10 cellular contexts compared by ENCODE assay signal in the genomic region with DNA sequence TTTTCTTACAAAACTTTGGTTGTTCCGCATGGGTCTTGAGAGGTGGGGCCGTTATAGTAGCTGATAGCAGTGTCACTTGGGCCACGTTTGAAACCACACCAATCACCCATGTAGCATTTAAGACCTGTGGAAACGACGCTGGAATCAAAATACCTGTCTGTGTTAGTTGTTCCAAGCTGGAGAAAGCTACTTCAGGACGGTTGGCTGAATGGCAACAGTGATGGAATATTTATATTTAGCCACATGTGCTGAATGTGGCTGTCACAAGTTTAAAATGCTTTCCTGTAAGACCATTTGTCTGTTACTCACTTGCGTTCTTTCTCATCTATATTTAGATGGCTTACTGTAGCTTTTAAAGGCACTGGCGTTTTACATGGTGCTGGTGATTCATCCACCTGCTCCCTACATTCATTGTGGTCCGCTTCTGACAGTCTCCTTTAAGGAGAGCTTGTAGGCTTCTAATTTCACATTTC. TPM values are rescaled to one million over a fixed set of nuclear protein-coding genes. Genes with fewer than 3 reads are reported as not detected.
DNase-seq lines count a peak whose midpoint lies in the region; ATAC-seq, FAIRE-seq and TF ChIP-seq lines count a peak whose summit lies in the region.
"Had no signal": no experiment of that assay in that cellular context is flagged by ENCODE, and none has a peak within 500 bp of the region (broad histone marks: within the 10 kb centered on the region; RNA-seq: fewer than 3 reads in every experiment).

No MANE protein-coding gene starts in this region.

- H3K4me2 ChIP-seq in HepG2 (ENCODE audit: low read depth, low read length): no peak overlapping the region
- H3K4me2 ChIP-seq: BLaER1 had no signal

- no peaks in the 10 kb centered on the region for H4K20me1 ChIP-seq in HepG2 (ENCODE audit: insufficient read depth, low read length)
- H4K20me1 ChIP-seq: BLaER1 had no signal

- peak; percentile 30 for DNase-seq in SIG-M5 treated with dmso at 0.1 percent for 504 hours (lab: John Stamatoyannopoulos, UW; ENCODE audit: unreplicated experiment)
- no peak for DNase-seq in SIG-M5 (lab: John Stamatoyannopoulos, UW)
- peak; percentile 46 for DNase-seq in astrocyte of the hippocampus (ENCODE audit: low read depth, low spot score)
- no peak for DNase-seq in left ventricle myocardium inferior
- peak; percentile 17 for DNase-seq in thoracic aorta (ENCODE audit: low spot score)
- DNase-seq in HepG2 (ENCODE audit: low spot score): no peak
- no peak for DNase-seq in HAP-1 (ENCODE audit: low spot score in 2 of 2)
- DNase-seq: activated CD4-positive, alpha-beta T cell treated with anti-CD3 and anti-CD28 coated beads for 4 hours had no signal

- ATAC-seq in thoracic aorta (ENCODE audit: insufficient number of reproducible peaks, low FRiP score, low read depth): peak; percentile 81
- ATAC-seq in HepG2: no peak
- ATAC-seq in HG03139 (IDR thresholded peaks at IDR 0.05; ENCODE audit: unreplicated experiment): no peak

- no peak for TF ChIP-seq RAD21 in HepG2 (CRISPR knock-in tag; IDR thresholded peaks at IDR 0.05)

- TF ChIP-seq POLR2A in HepG2 (IDR thresholded peaks at IDR 0.05; ENCODE audit: insufficient read depth in 1 of 2, low read depth in 2 of 2, low read length in 2 of 2): no peak

- no peak overlapping the region for H3K9ac ChIP-seq in HepG2 (ENCODE audit: insufficient read depth, low read depth, low read length)
- H3K9ac ChIP-seq: BLaER1 had no signal

- in situ Hi-C loops in HepG2 (cut with HindIII; ENCODE audit: extremely low pct_ligation_motif_present, low pct_unique_long_range_greater_than_20kb) (no loop called here), HAP-1 (cut with MboI; ENCODE audit: low sequenced_read_pairs) (no loop called here)

- BruUV-seq in HepG2 (replicated peaks; lab: Mats Ljungman, UMichigan): no TSS peak

- H3K4me3 ChIP-seq in left ventricle myocardium inferior: peak overlapping the region; percentile 78
- peak overlapping the region; percentile 85 for H3K4me3 ChIP-seq in thoracic aorta
- no peak overlapping the region for H3K4me3 ChIP-seq in HepG2 (replicated peaks in 1 of 3; ENCODE audit: insufficient read depth in 1 of 3, low read depth in 2 of 3, low read length in 3 of 3)
- no peak overlapping the region for H3K4me3 ChIP-seq in HAP-1
- H3K4me3 ChIP-seq: BLaER1 had no signal

- FAIRE-seq in HepG2 (lab: Jason Lieb, UNC): no peak

- no peak overlapping the region for H2AFZ ChIP-seq in HepG2 (ENCODE audit: low read length)

- TF ChIP-seq CTCF in left ventricle myocardium inferior (IDR thresholded peaks at IDR 0.05; ENCODE audit: borderline replicate concordance): no peak
- TF ChIP-seq CTCF in thoracic aorta (IDR thresholded peaks at IDR 0.05): no peak
- no peak for TF ChIP-seq CTCF in HepG2 (CRISPR knock-in tag; IDR thresholded peaks at IDR 0.05)

- CTCF ChIA-PET in HepG2 (lab: Yijun Ruan, JAX; ENCODE audit: low intra/inter-chr PET ratio, low total read pairs): no interaction called here

- H3K27ac ChIP-seq in left ventricle myocardium inferior (replicated peaks): peak overlapping the region; percentile 83
- peak overlapping the region; percentile 55 to 82 for H3K27ac ChIP-seq in thoracic aorta
- no peak overlapping the region for H3K27ac ChIP-seq in HepG2 (ENCODE audit: extremely low read length, insufficient read depth, low read length)
- H3K27ac ChIP-seq: BLaER1 had no signal

- no peaks in the 10 kb centered on the region for H3K9me3 ChIP-seq in left ventricle myocardium inferior (replicated peaks)
- H3K9me3 ChIP-seq in thoracic aorta: no peaks in the 10 kb centered on the region
- H3K9me3 ChIP-seq in HepG2 (ENCODE audit: low read length): no peaks in the 10 kb centered on the region
- H3K9me3 ChIP-seq in HAP-1: no peaks in the 10 kb centered on the region
- H3K9me3 ChIP-seq: BLaER1 had no signal

- H3K36me3 ChIP-seq in left ventricle myocardium inferior (peaks cover 5% of the 10 kb centered on the region), thoracic aorta (no peaks in the 10 kb centered on the region), HepG2 (replicated peaks in 1 of 2; ENCODE audit: control insufficient read depth in 1 of 2, insufficient read depth in 2 of 2, low read length in 2 of 2) (no peaks in the 10 kb centered on the region), HAP-1 (replicated peaks) (no peaks in the 10 kb centered on the region)
- H3K36me3 ChIP-seq: BLaER1 had no signal

- intact Hi-C loops in left ventricle myocardium inferior (cut with micrococcal nuclease) (no loop called here), HepG2 (cut with micrococcal nuclease; ENCODE audit: unreplicated experiment) (no loop called here)

- TF ChIP-seq EP300 in HepG2 (IDR thresholded peaks at IDR 0.05; ENCODE audit: low read depth in 2 of 2, low read length in 2 of 2) (no peak), HepG2 (CRISPR knock-in tag; IDR thresholded peaks at IDR 0.05; ENCODE audit: borderline replicate concordance) (no peak)

- H3K4me1 ChIP-seq in left ventricle myocardium inferior (peaks cover 37% of the 10 kb centered on the region), thoracic aorta (ENCODE audit: control insufficient read depth in 1 of 2, low read depth in 2 of 2) (peaks cover 3 to 30% of the 10 kb centered on the region in 2 donors), HepG2 (ENCODE audit: insufficient read depth, low read length) (no peaks in the 10 kb centered on the region), HAP-1 (no peaks in the 10 kb centered on the region)
- H3K4me1 ChIP-seq: BLaER1 had no signal

- POLR2A ChIA-PET in HepG2 (lab: Yijun Ruan, JAX): no interaction called here

- H3K27me3 ChIP-seq in left ventricle myocardium inferior (ENCODE audit: low read depth) (no peaks in the 10 kb centered on the region), thoracic aorta (replicated peaks; ENCODE audit: insufficient read depth) (no peaks in the 10 kb centered on the region), HepG2 (ENCODE audit: control insufficient read depth in 1 of 2, insufficient read depth in 2 of 2, low read length in 2 of 2) (peaks cover 0 to 16% of the 10 kb centered on the region in 2 experiments; a peak in 2 of 5 replicates), HAP-1 (ENCODE audit: low read depth) (no peaks in the 10 kb centered on the region)

- H3K79me2 ChIP-seq in HepG2 (ENCODE audit: insufficient read depth, low read length): no peaks in the 10 kb centered on the region

- 53% methylated on average over 9 of the region's 9 CpGs for WGBS in HepG2 (ENCODE audit: low lambda C conversion rate)

RNA-seq across cellular contexts. Expression of gene DNAJA4, which starts 1.4 kb away (rescaled TPM):
- total RNA-seq in left ventricle myocardium inferior: 115 TPM
- total RNA-seq in thoracic aorta: 10 to 100 TPM; 27.2 to 28.9 TPM
- not detected in 2 replicates for total RNA-seq in HepG2 (2016; rRNA removed; fragmentation: Illumina TruSeq; extraction: Trizol)
- total RNA-seq in HepG2 (2016; cell fraction: cytosol; rRNA removed; fragmentation: Illumina TruSeq; extraction: Trizol; ENCODE audit: low read depth): not detected in 2 replicates
- total RNA-seq in HepG2 (2016; cell fraction: insoluble cytoplasmic fraction; rRNA removed; fragmentation: Illumina TruSeq; extraction: Trizol): not detected in 2 replicates
- total RNA-seq in HepG2 (2016; cell fraction: membrane; rRNA removed; fragmentation: Illumina TruSeq; extraction: Trizol): not detected in 2 replicates
- total RNA-seq in HepG2 (2016; cell fraction: nucleus; rRNA removed; fragmentation: Illumina TruSeq; extraction: Trizol): not detected in 2 replicates
- polyA plus RNA-seq in HepG2 (2011; rRNA removed): not detected in 2 replicates
- polyA plus RNA-seq in HepG2 (2011; cell fraction: cytosol; rRNA removed): not detected in 2 replicates
- not detected in 2 replicates for polyA plus RNA-seq in HepG2 (2011; cell fraction: nucleus; rRNA removed)
- 0.56 and 0.99 TPM in 2 replicates for polyA plus RNA-seq in HepG2 (2012)
- not detected in 2 replicates for polyA plus RNA-seq in HepG2 (2016; cell fraction: cytosol; fragmentation: Illumina TruSeq; extraction: Trizol; ENCODE audit: low read depth)
- polyA plus RNA-seq in HepG2 (2016; cell fraction: insoluble cytoplasmic fraction; fragmentation: Illumina TruSeq; extraction: Trizol; ENCODE audit: low read depth): not detected in 2 replicates
- polyA plus RNA-seq in HepG2 (2016; cell fraction: membrane; fragmentation: Illumina TruSeq; extraction: Trizol; ENCODE audit: low read depth): not detected in 2 replicates
- polyA plus RNA-seq in HepG2 (2016; cell fraction: nucleus; fragmentation: Illumina TruSeq; extraction: Trizol; ENCODE audit: insufficient read depth, low read depth): not detected in 2 replicates
- 73.6 TPM in 1 of 2 replicates, not detected in the other for polyA minus RNA-seq in HepG2 (2011; rRNA and poly(A)+ RNA removed; ENCODE audit: low replicate concordance)
- polyA minus RNA-seq in HepG2 (2011; cell fraction: cytosol; rRNA and poly(A)+ RNA removed): 0.49 and 1.8 TPM in 2 replicates
- 0.52 and 0.62 TPM in 2 replicates for polyA minus RNA-seq in HepG2 (2011; cell fraction: nucleus; rRNA and poly(A)+ RNA removed)

RNA-seq across cellular contexts. Expression of gene ACSBG1, which starts 31.4 kb away (rescaled TPM):
- 0.25 TPM for total RNA-seq in left ventricle myocardium inferior
- total RNA-seq in thoracic aorta: not detected
- 0.35 and 0.97 TPM in 2 replicates for total RNA-seq in HepG2 (2016; rRNA removed; fragmentation: Illumina TruSeq; extraction: Trizol)
- not detected in 2 replicates for total RNA-seq in HepG2 (2016; cell fraction: cytosol; rRNA removed; fragmentation: Illumina TruSeq; extraction: Trizol; ENCODE audit: low read depth)
- 0.56 and 0.76 TPM in 2 replicates for total RNA-seq in HepG2 (2016; cell fraction: insoluble cytoplasmic fraction; rRNA removed; fragmentation: Illumina TruSeq; extraction: Trizol)
- 0.14 and 0.40 TPM in 2 replicates for total RNA-seq in HepG2 (2016; cell fraction: membrane; rRNA removed; fragmentation: Illumina TruSeq; extraction: Trizol)
- 0.31 and 0.84 TPM in 2 replicates for total RNA-seq in HepG2 (2016; cell fraction: nucleus; rRNA removed; fragmentation: Illumina TruSeq; extraction: Trizol)
- 0.71 and 0.81 TPM in 2 replicates for polyA plus RNA-seq in HepG2 (2011; rRNA removed)
- polyA plus RNA-seq in HepG2 (2011; cell fraction: cytosol; rRNA removed): 0.45 and 1.1 TPM in 2 replicates
- 2.1 and 2.6 TPM in 2 replicates for polyA plus RNA-seq in HepG2 (2011; cell fraction: nucleus; rRNA removed)
- 0.74 and 0.77 TPM in 2 replicates for polyA plus RNA-seq in HepG2 (2012)
- 0.10 and 0.26 TPM in 2 replicates for polyA plus RNA-seq in HepG2 (2016; cell fraction: cytosol; fragmentation: Illumina TruSeq; extraction: Trizol; ENCODE audit: low read depth)
- polyA plus RNA-seq in HepG2 (2016; cell fraction: insoluble cytoplasmic fraction; fragmentation: Illumina TruSeq; extraction: Trizol; ENCODE audit: low read depth): 0.36 and 0.49 TPM in 2 replicates
- 0.10 and 0.29 TPM in 2 replicates for polyA plus RNA-seq in HepG2 (2016; cell fraction: membrane; fragmentation: Illumina TruSeq; extraction: Trizol; ENCODE audit: low read depth)
- polyA plus RNA-seq in HepG2 (2016; cell fraction: nucleus; fragmentation: Illumina TruSeq; extraction: Trizol; ENCODE audit: insufficient read depth, low read depth): 1.1 and 1.2 TPM in 2 replicates
- polyA minus RNA-seq in HepG2 (2011; rRNA and poly(A)+ RNA removed; ENCODE audit: low replicate concordance): 3.6 and 4.7 TPM in 2 replicates
- polyA minus RNA-seq in HepG2 (2011; cell fraction: cytosol; rRNA and poly(A)+ RNA removed): 1.6 and 1.8 TPM in 2 replicates
- 1.3 and 1.6 TPM in 2 replicates for polyA minus RNA-seq in HepG2 (2011; cell fraction: nucleus; rRNA and poly(A)+ RNA removed)

RNA-seq across cellular contexts. Expression of gene SKIC8, which starts 33.6 kb away (rescaled TPM):
- total RNA-seq in left ventricle myocardium inferior (24.6 TPM), thoracic aorta (10 to 100 TPM; 41.6 to 74.2 TPM), HepG2 (2016; rRNA removed; fragmentation: Illumina TruSeq; extraction: Trizol) (69.5 and 98.2 TPM in 2 replicates)
- 25.7 and 28.8 TPM in 2 replicates for total RNA-seq in HepG2 (2016; cell fraction: cytosol; rRNA removed; fragmentation: Illumina TruSeq; extraction: Trizol; ENCODE audit: low read depth)
- total RNA-seq in HepG2 (2016; cell fraction: insoluble cytoplasmic fraction; rRNA removed; fragmentation: Illumina TruSeq; extraction: Trizol): 75.6 and 98.4 TPM in 2 replicates
- total RNA-seq in HepG2 (2016; cell fraction: membrane; rRNA removed; fragmentation: Illumina TruSeq; extraction: Trizol): 27.4 and 33.5 TPM in 2 replicates
- 34.6 and 44.7 TPM in 2 replicates for total RNA-seq in HepG2 (2016; cell fraction: nucleus; rRNA removed; fragmentation: Illumina TruSeq; extraction: Trizol)
- polyA plus RNA-seq in HepG2 (2011; rRNA removed): 56.5 and 70.6 TPM in 2 replicates
- 63.7 and 75.5 TPM in 2 replicates for polyA plus RNA-seq in HepG2 (2011; cell fraction: cytosol; rRNA removed)
- 27.4 and 33.7 TPM in 2 replicates for polyA plus RNA-seq in HepG2 (2011; cell fraction: nucleus; rRNA removed)
- 36.6 and 44.0 TPM in 2 replicates for polyA plus RNA-seq in HepG2 (2012)
- polyA plus RNA-seq in HepG2 (2016; cell fraction: cytosol; fragmentation: Illumina TruSeq; extraction: Trizol; ENCODE audit: low read depth): 15.0 and 18.2 TPM in 2 replicates
- 80.6 and 87.2 TPM in 2 replicates for polyA plus RNA-seq in HepG2 (2016; cell fraction: insoluble cytoplasmic fraction; fragmentation: Illumina TruSeq; extraction: Trizol; ENCODE audit: low read depth)
- polyA plus RNA-seq in HepG2 (2016; cell fraction: membrane; fragmentation: Illumina TruSeq; extraction: Trizol; ENCODE audit: low read depth): 19.8 and 20.6 TPM in 2 replicates
- polyA plus RNA-seq in HepG2 (2016; cell fraction: nucleus; fragmentation: Illumina TruSeq; extraction: Trizol; ENCODE audit: insufficient read depth, low read depth): 53.4 and 56.4 TPM in 2 replicates
- polyA minus RNA-seq in HepG2 (2011; rRNA and poly(A)+ RNA removed; ENCODE audit: low replicate concordance): 48.3 and 106 TPM in 2 replicates
- polyA minus RNA-seq in HepG2 (2011; cell fraction: cytosol; rRNA and poly(A)+ RNA removed): 24.9 and 26.1 TPM in 2 replicates
- 28.3 and 36.9 TPM in 2 replicates for polyA minus RNA-seq in HepG2 (2011; cell fraction: nucleus; rRNA and poly(A)+ RNA removed)

Comparison
In these comparisons a context has a peak if more than half of its experiments do, and no peak if none do; other contexts are left out.
1. DNase-seq: peak in SIG-M5 treated with dmso at 0.1 percent for 504 hours (single experiment), astrocyte of the hippocampus (single experiment) and thoracic aorta (single experiment); none in SIG-M5 (single experiment), left ventricle myocardium inferior (single experiment), HepG2 (single experiment) and HAP-1 (0 of 2).
2. H3K4me3 ChIP-seq: peak in left ventricle myocardium inferior (single experiment) and thoracic aorta (single experiment); none in HepG2 (0 of 3) and HAP-1 (single experiment).
3. RNA of gene DNAJA4, which starts 1.4 kb away (total RNA-seq): 115 TPM in left ventricle myocardium inferior (single experiment) and 27.2 to 28.9 TPM in thoracic aorta; not detected in HepG2; every median in the first group is over 10 times any median in the second.